In the genomic region with DNA sequence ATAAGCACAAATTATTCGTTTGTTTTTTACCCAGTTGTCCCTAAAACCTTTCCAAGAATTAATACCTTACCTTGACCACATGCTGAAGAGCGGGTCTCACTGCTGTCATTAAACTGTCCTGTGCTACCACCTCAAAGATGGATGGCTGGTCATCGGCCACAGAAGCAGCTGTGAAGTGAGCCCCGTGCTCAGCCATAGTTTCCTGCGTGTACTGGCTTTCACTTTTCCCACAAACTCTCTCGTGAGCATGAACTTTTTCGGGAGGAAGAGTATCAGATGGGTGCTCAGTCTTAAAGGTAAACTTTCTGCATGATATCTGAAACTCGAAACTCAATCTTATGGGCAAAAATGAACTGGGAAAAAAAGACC, we compare ENCODE assay signal across 8 cellular contexts. TPM values are rescaled to one million over a fixed set of nuclear protein-coding genes. Genes with fewer than 3 reads are reported as not detected.
DNase-seq lines count a peak whose midpoint lies in the region; TF ChIP-seq lines count a peak whose summit lies in the region.

No MANE protein-coding gene starts in this region.

- CTCF ChIA-PET in GM10248 (lab: Yijun Ruan, JAX), result interaction anchor here (1.0 to 1.9 kb wide), 6 partner anchors 9 to 265 kb away, joined by 3 to 6 read pairs (median 4); no protein-coding TSS in a partner anchor

- TF ChIP-seq CTCF in VCaP (conservative IDR thresholded peaks at IDR 0.05), result no peak
- no peak for TF ChIP-seq CTCF in fibroblast of villous mesenchyme (IDR thresholded peaks at IDR 0.05; ENCODE audit: insufficient read depth, low read depth, low read length)
- no peak for TF ChIP-seq CTCF in progenitor cell of endocrine pancreas (IDR thresholded peaks at IDR 0.05; ENCODE audit: unreplicated experiment)
- no peak for TF ChIP-seq CTCF in GM10248 (IDR thresholded peaks at IDR 0.05; ENCODE audit: control extremely low read depth, extremely low read depth, low read depth, missing control alignments)

- POLR2A ChIA-PET in GM10248 (lab: Yijun Ruan, JAX), result interaction anchor here (1.0 to 1.6 kb wide), 3 partner anchors 9 to 204 kb away, joined by 3 to 5 read pairs (median 3); a partner anchor contains a TSS

- H3K4me3 ChIP-seq in fibroblast of villous mesenchyme (ENCODE audit: low read depth, low read length), result peak overlapping the region; percentile 83

- H3K9me3 Mint-ChIP-seq in T-helper 2 cell treated with Interferon-gamma antibody and Interleukin-4, amounts not matched to agents 5 μg/mL and 100 μg/mL, for 36 hours, result no peaks in the 10 kb centered on the region
- H3K9me3 Mint-ChIP-seq in progenitor cell of endocrine pancreas (ENCODE audit: low read depth), result no peaks in the 10 kb centered on the region

- DNase-seq in T-helper 2 cell treated with Interferon-gamma antibody and Interleukin-4, amounts not matched to agents 5 μg/mL and 100 μg/mL, for 36 hours (ENCODE audit: low spot score), result no peak
- no peak for DNase-seq in T-helper 2 cell
- peak; percentile 41 for DNase-seq in fibroblast of villous mesenchyme (ENCODE audit: low read depth)
- DNase-seq in progenitor cell of endocrine pancreas (ENCODE audit: low spot score, unreplicated experiment), result no peak
- no peak for DNase-seq in NCI-H2029 treated with DMSO at 0.1 percent for 48 hours (lab: John Stamatoyannopoulos, UW)
- DNase-seq in GM10248 (ENCODE audit: extremely low spot score), result no peak
- no peak for DNase-seq in NCI-H526 treated with DMSO at 0.1 percent for 48 hours (lab: John Stamatoyannopoulos, UW)

- peaks cover 24% of the 10 kb centered on the region for H3K4me1 Mint-ChIP-seq in T-helper 2 cell treated with Interferon-gamma antibody and Interleukin-4, amounts not matched to agents 5 μg/mL and 100 μg/mL, for 36 hours (ENCODE audit: low read depth)
- H3K4me1 Mint-ChIP-seq in progenitor cell of endocrine pancreas (ENCODE audit: low read depth), result peaks cover 16% of the 10 kb centered on the region

- no peaks in the 10 kb centered on the region for H3K27me3 Mint-ChIP-seq in T-helper 2 cell treated with Interferon-gamma antibody and Interleukin-4, amounts not matched to agents 5 μg/mL and 100 μg/mL, for 36 hours (ENCODE audit: low read depth)
- peaks cover 5% of the 10 kb centered on the region for H3K27me3 Mint-ChIP-seq in progenitor cell of endocrine pancreas

- H3K27ac ChIP-seq in VCaP, result peak overlapping the region; percentile 92

- H3K4me3 Mint-ChIP-seq in T-helper 2 cell treated with Interferon-gamma antibody and Interleukin-4, amounts not matched to agents 5 μg/mL and 100 μg/mL, for 36 hours, result peak overlapping the region; percentile 98
- H3K4me3 Mint-ChIP-seq in progenitor cell of endocrine pancreas (ENCODE audit: low read depth), result peak overlapping the region; percentile 94

- peaks cover 12% of the 10 kb centered on the region for H3K36me3 Mint-ChIP-seq in T-helper 2 cell treated with Interferon-gamma antibody and Interleukin-4, amounts not matched to agents 5 μg/mL and 100 μg/mL, for 36 hours (ENCODE audit: low read depth)
- H3K36me3 Mint-ChIP-seq in progenitor cell of endocrine pancreas (ENCODE audit: insufficient read depth), result no peaks in the 10 kb centered on the region

- H3K27ac Mint-ChIP-seq in T-helper 2 cell treated with Interferon-gamma antibody and Interleukin-4, amounts not matched to agents 5 μg/mL and 100 μg/mL, for 36 hours, result peak overlapping the region; percentile 95
- H3K27ac Mint-ChIP-seq in progenitor cell of endocrine pancreas, result peak overlapping the region; percentile 97

RNA-seq across cellular contexts. Expression of a gene that starts 0.6 kb away (rescaled TPM):
- 6.4 and 7.3 TPM in 2 replicates for total RNA-seq in fibroblast of villous mesenchyme
- total RNA-seq in progenitor cell of endocrine pancreas, result 4.2 and 5.1 TPM in 2 replicates

RNA-seq across cellular contexts. Expression of a gene that starts 9.3 kb away (rescaled TPM):
- 86.7 and 97.6 TPM in 2 replicates for total RNA-seq in fibroblast of villous mesenchyme
- 194 and 200 TPM in 2 replicates for total RNA-seq in progenitor cell of endocrine pancreas

RNA-seq across cellular contexts. Expression of a gene that starts 17.2 kb away (rescaled TPM):
- not detected in 2 replicates for total RNA-seq in fibroblast of villous mesenchyme
- total RNA-seq in progenitor cell of endocrine pancreas, result not detected in 2 replicates

RNA-seq across cellular contexts. Expression of a gene that starts 40.3 kb away (rescaled TPM):
- total RNA-seq in fibroblast of villous mesenchyme, result not detected in 2 replicates
- total RNA-seq in progenitor cell of endocrine pancreas, result not detected in 2 replicates
